ENCODE assay signal across 11 cellular contexts in genomic region chr4:105551968-105552746, GRCh38. TPM values are rescaled to one million over a fixed set of nuclear protein-coding genes. Genes with fewer than 3 reads are reported as not detected.
DNase-seq lines count a peak whose midpoint lies in the region; ATAC-seq, FAIRE-seq and TF ChIP-seq lines count a peak whose summit lies in the region.
"Had no signal": no experiment of that assay in that cellular context is flagged by ENCODE, and none has a peak within 500 bp of the region (broad histone marks: within the 10 kb centered on the region; RNA-seq: fewer than 3 reads in every experiment).

ARHGEF38 (plus strand) TSS chr4:105552620; CDS start chr4:105552766, 146 bp downstream.

- TF ChIP-seq EP300 in GM12878 (IDR thresholded peaks at IDR 0.05; ENCODE audit: borderline replicate concordance in 1 of 2, control insufficient read depth in 1 of 2, low read depth in 2 of 2, low read length in 2 of 2): no peak

- TF ChIP-seq CTCF in GM12878 (IDR thresholded peaks at IDR 0.05 in 2 of 3, conservative IDR thresholded peaks at IDR 0.05 in 1 of 3; ENCODE audit: control insufficient read depth in 2 of 3, extremely low read depth in 1 of 3, insufficient read depth in 1 of 3, low read depth in 3 of 3, low read length in 3 of 3) (no peak), lung (IDR thresholded peaks at IDR 0.05; ENCODE audit: control extremely low read depth, extremely low read depth) (no peak), spleen (IDR thresholded peaks at IDR 0.05 in 8 of 11, conservative IDR thresholded peaks at IDR 0.05 in 3 of 11) (no peak)

- H3K36me3 ChIP-seq in GM12878 (ENCODE audit: control insufficient read depth in 2 of 2, insufficient read depth in 2 of 2, low read length in 1 of 2) (no peaks in the 10 kb centered on the region), lung (ENCODE audit: control insufficient read depth in 2 of 2, insufficient read depth in 2 of 2, low read length in 2 of 2) (no peaks in the 10 kb centered on the region), spleen (no peaks in the 10 kb centered on the region)

- H3K27me3 ChIP-seq in GM12878 (replicated peaks in 1 of 2; ENCODE audit: control insufficient read depth in 2 of 2, insufficient read depth in 2 of 2, low read length in 1 of 2) (no peaks in the 10 kb centered on the region), lung (ENCODE audit: control insufficient read depth, insufficient read depth) (no peaks in the 10 kb centered on the region), spleen (replicated peaks in 1 of 7) (peaks cover 0 to 5% (median 0%) of the 10 kb centered on the region in 7 donors)

- ATAC-seq in GM12878 (peak; percentile 54), lung (ENCODE audit: insufficient read depth, low FRiP score) (peak; percentile 86)

- TF ChIP-seq POLR2A in GM12878 (IDR thresholded peaks at IDR 0.05; ENCODE audit: low read depth, low read length) (no peak), spleen (IDR thresholded peaks at IDR 0.05) (no peak)

- no peak for TF ChIP-seq RAD21 in GM12878 (IDR thresholded peaks at IDR 0.05; ENCODE audit: insufficient read depth, low read depth, low read length)

- RAD21 ChIA-PET in GM12878 (lab: Charles Lee; ENCODE audit: unreplicated experiment): no interaction called here

- CTCF ChIA-PET in GM12878 (lab: Yijun Ruan, JAX): interaction anchor here (1.6 kb wide), 1 partner anchor 12 kb away, joined by 3 read pairs; no protein-coding TSS in a partner anchor

- intact Hi-C loops in GM12878 (cut with micrococcal nuclease; ENCODE audit: unreplicated experiment): no loop called here
- intact Hi-C loops in spleen (cut with DNase I; ENCODE audit: low total_unique reads): no loop called here

- no peak within 1 kb of the TSS; the same call in 1 of the 2 replicates for H3K4me2 ChIP-seq in GM12878 (ENCODE audit: control insufficient read depth, insufficient read depth)

- no peak within 1 kb of the TSS for H3K9ac ChIP-seq in GM12878 (ENCODE audit: control insufficient read depth, insufficient read depth, low read length)

- WGBS in GM12878 (ENCODE audit: insufficient coverage, insufficient replicate concordance, low lambda C conversion rate, missing lambda C conversion rate): 17% methylated on average over 11 of the region's 11 CpGs
- WGBS in lung, 2 donors: 35 to 52% methylated on average over 11 of the region's 11 CpGs
- 44 to 52% (median 50%) methylated on average over 11 of the region's 11 CpGs for whole genome bisulfite sequencing in spleen, 5 donors

- no peaks in the 10 kb centered on the region for H3K79me2 ChIP-seq in GM12878 (ENCODE audit: control insufficient read depth, insufficient read depth, low read length)

- H3K4me3 ChIP-seq in GM12878: no peak within 1 kb of the TSS; the same call in 1 of the 2 replicates
- peak within 1 kb of the TSS; percentile 31 for H3K4me3 ChIP-seq in lung
- H3K4me3 ChIP-seq in spleen: no peak within 1 kb of the TSS

- H2AFZ ChIP-seq in GM12878 (ENCODE audit: control insufficient read depth, low read depth, low read length): no peak within 1 kb of the TSS; the same call in none of the 2 replicates

- SMC1A ChIA-PET in GM12878 (lab: Charles Lee; ENCODE audit: uncharacterized antibody, unreplicated experiment): no interaction called here

- no peak for FAIRE-seq in GM12878 (lab: Jason Lieb, UNC)

- no peaks in the 10 kb centered on the region for H3K4me1 ChIP-seq in GM12878 (ENCODE audit: control insufficient read depth, insufficient read depth, low read length)
- H3K4me1 ChIP-seq in lung (ENCODE audit: control insufficient read depth in 2 of 2, insufficient read depth in 2 of 2, low read length in 2 of 2): no peaks in the 10 kb centered on the region
- no peaks in the 10 kb centered on the region for H3K4me1 ChIP-seq in spleen

- POLR2A ChIA-PET in GM12878 (lab: Charles Lee): no interaction called here

- H3K27ac ChIP-seq in GM12878 (ENCODE audit: control insufficient read depth, insufficient read depth) (no peak within 1 kb of the TSS), lung (ENCODE audit: low read depth in 1 of 2, low read length in 1 of 2) (peak within 1 kb of the TSS in 1 of 2 donors; percentile 88), spleen (no peak within 1 kb of the TSS)

- no peaks in the 10 kb centered on the region for H4K20me1 ChIP-seq in GM12878 (ENCODE audit: control insufficient read depth, insufficient read depth)

- peak; percentile 64 for DNase-seq in COLO829 (ENCODE audit: low spot score)
- DNase-seq in NCI-H1417 treated with DMSO at 0.1 percent for 48 hours (lab: John Stamatoyannopoulos, UW): peak; percentile 33
- no peak for DNase-seq in GM12878 (ENCODE audit: low read depth, low spot score)
- DNase-seq in lung (ENCODE audit: low spot score): peak; percentile 56
- DNase-seq in NCI-H2171 treated with DMSO at 0.1 percent for 48 hours (lab: John Stamatoyannopoulos, UW): no peak
- no peak for DNase-seq in spleen
- DNase-seq in activated T-cell treated with anti-CD3 and anti-CD28 coated beads for 4 hours: no peak
- DNase-seq in stimulated activated naive CD4-positive, alpha-beta T cell (lab: John Stamatoyannopoulos, UW): no peak
- DNase-seq: activated naive CD8-positive, alpha-beta T cell treated with anti-CD3 and anti-CD28 coated beads for 36 hours had no signal

- in situ Hi-C loops in GM12878 (cut with MboI): no loop called here

- no peaks in the 10 kb centered on the region; the same call in 2 of the 3 replicates for H3K9me3 ChIP-seq in GM12878 (replicated peaks; ENCODE audit: control insufficient read depth, insufficient read depth, low read length)
- no peaks in the 10 kb centered on the region for H3K9me3 ChIP-seq in lung (ENCODE audit: control insufficient read depth in 2 of 2, insufficient read depth in 1 of 2, low read length in 1 of 2)
- no peaks in the 10 kb centered on the region for H3K9me3 ChIP-seq in spleen

- no TSS peak for BruUV-seq in GM12878 (replicated peaks; lab: Mats Ljungman, UMichigan)

TF ChIP-seq in GM12878, 131 proteins besides CTCF, POLR2A, EP300 and RAD21 (continues in another document):
- no peak for TF ChIP-seq ZBTB40 (IDR thresholded peaks at IDR 0.05; ENCODE audit: borderline replicate concordance)
- no peak for TF ChIP-seq MEF2A (IDR thresholded peaks at IDR 0.05; ENCODE audit: insufficient read depth, low read depth, low read length)
- TF ChIP-seq USF1 (IDR thresholded peaks at IDR 0.05; ENCODE audit: borderline replicate concordance, extremely low read length, insufficient read depth, low read depth, low read length): no peak
- TF ChIP-seq MTA3 (IDR thresholded peaks at IDR 0.05; ENCODE audit: borderline replicate concordance, low read length): no peak
- TF ChIP-seq POLR2AphosphoS5 (IDR thresholded peaks at IDR 0.05; ENCODE audit: low read length): no peak

RNA-seq across cellular contexts. Expression of gene ARHGEF38, which starts in this region (rescaled TPM):
- 0.06 TPM in 1 of 2 replicates, not detected in the other for total RNA-seq in GM12878 (2013; cell fraction: nucleolus; rRNA removed)
- under 0.01 and 0.11 TPM in 2 replicates for total RNA-seq in GM12878 (2014; rRNA removed)
- 0.05 TPM in 1 of 2 replicates, not detected in the other for total RNA-seq in GM12878 (2014; rRNA removed; fragmentation: Illumina TruSeq; extraction: Trizol)
- total RNA-seq in GM12878 (2021): not detected in 2 replicates
- not detected for polyA plus RNA-seq in GM12878 (2011; ENCODE audit: low read depth)
- polyA plus RNA-seq in GM12878 (2011; rRNA removed): 0.01 TPM in 2 replicates
- polyA plus RNA-seq in GM12878 (2011; cell fraction: cytosol; rRNA removed): 0.01 TPM in 1 of 2 replicates, not detected in the other
- not detected in 2 replicates for polyA plus RNA-seq in GM12878 (2011; cell fraction: nucleus; rRNA removed)
- polyA plus RNA-seq in GM12878 (2012): 0.22 TPM in 1 of 2 replicates, not detected in the other
- polyA plus RNA-seq in GM12878 (2014; fragmentation: Illumina TruSeq; extraction: Trizol): 0.01 TPM in 1 of 2 replicates, not detected in the other
- under 1 TPM; 0.08 to 0.09 TPM for polyA plus RNA-seq in GM12878 (2014; fragmentation: Nextera tagmentation; extraction: Ambion mirVana)
- 0.04 and 0.09 TPM in 2 replicates for polyA plus RNA-seq in GM12878 (2014; rRNA removed)
- polyA plus RNA-seq in GM12878 (2016; fragmentation: Nextera tagmentation; extraction: Ambion mirVana): 1 to 10 TPM in 1 of 2 experiments, under 1 TPM in 1; 0.48 to 1.1 TPM
- polyA minus RNA-seq in GM12878 (2011; rRNA and poly(A)+ RNA removed): not detected in 2 replicates
- not detected in 2 replicates for polyA minus RNA-seq in GM12878 (2011; cell fraction: cytosol; rRNA and poly(A)+ RNA removed)
- polyA minus RNA-seq in GM12878 (2011; cell fraction: nucleus; rRNA and poly(A)+ RNA removed): not detected in 2 replicates
- 10 to 100 TPM; 22.8 to 55.0 TPM for total RNA-seq in lung
- 1 to 10 TPM; 2.0 to 6.7 TPM for polyA plus RNA-seq in lung
- total RNA-seq in spleen: not detected
- not detected for polyA plus RNA-seq in spleen
- total RNA-seq: activated naive CD8-positive, alpha-beta T cell treated with anti-CD3 and anti-CD28 coated beads for 36 hours; G401; lung microvascular endothelial cell had no signal

Comparison
In these comparisons a context has a peak if more than half of its experiments do, and no peak if none do; other contexts are left out.
1. RNA of gene ARHGEF38 (total RNA-seq): 22.8 to 55.0 TPM in lung; under 0.01 to 0.11 TPM in GM12878 and not detected in spleen; every median in the first group is over 10 times any median in the second.
2. DNase-seq: peak in COLO829 (single experiment), NCI-H1417 treated with DMSO at 0.1 percent for 48 hours (single experiment) and lung (single experiment); none in GM12878 (single experiment), NCI-H2171 treated with DMSO at 0.1 percent for 48 hours (single experiment), spleen (single experiment), activated T-cell treated with anti-CD3 and anti-CD28 coated beads for 4 hours (single experiment) and stimulated activated naive CD4-positive, alpha-beta T cell (0 of 6).